In genomic region chr10:29951441-29951931, GRCh38 we compare ENCODE assay signal across 19 cellular contexts.
A peak's percentile ranks its signal among the peaks of the same experiment; 100 is the strongest.
DNase-seq lines count a peak whose midpoint lies in the region; ATAC-seq and TF ChIP-seq lines count a peak whose summit lies in the region.
"Had no signal": no experiment of that assay in that cellular context is flagged by ENCODE, and none has a peak within 500 bp of the region (broad histone marks: within the 10 kb centered on the region; RNA-seq: fewer than 3 reads in every experiment).

No MANE protein-coding gene starts in this region.

- no peak overlapping the region for H3K4me2 ChIP-seq in GM23248 (ENCODE audit: unreplicated experiment)

- TF ChIP-seq CTCF in osteocyte (IDR thresholded peaks at IDR 0.05) (no peak), Calu3 (IDR thresholded peaks at IDR 0.05; ENCODE audit: unreplicated experiment) (no peak)

- no peaks in the 10 kb centered on the region for H3K36me3 Mint-ChIP-seq in osteocyte (ENCODE audit: unreplicated experiment)
- H3K36me3 Mint-ChIP-seq in Calu3 (ENCODE audit: insufficient read depth, unreplicated experiment): peaks cover 8% of the 10 kb centered on the region
- H3K36me3 Mint-ChIP-seq: activated naive CD4-positive, alpha-beta T cell treated with anti-CD3 and anti-CD28 coated beads, Interleukin-2, amount 50 U/mL, for 24 hours; natural killer cell treated with Interleukin-12 subunit alpha and Interleukin-12 subunit beta and Interleukin-15 and Interleukin-18, amount 100 ng/mL, for 72 hours had no signal

- H2AFZ ChIP-seq in GM23248: no peak overlapping the region

- H3K4me1 Mint-ChIP-seq in osteocyte (ENCODE audit: unreplicated experiment) (peaks cover 78% of the 10 kb centered on the region), Calu3 (ENCODE audit: low read depth, unreplicated experiment) (peaks cover 63% of the 10 kb centered on the region)
- H3K4me1 Mint-ChIP-seq: activated naive CD4-positive, alpha-beta T cell treated with anti-CD3 and anti-CD28 coated beads, Interleukin-2, amount 50 U/mL, for 24 hours had no signal

- H3K4me3 ChIP-seq in GM23248: no peak overlapping the region
- H3K4me3 ChIP-seq: sigmoid colon had no signal

- in situ Hi-C loops in GM23248 (cut with MboI): no loop called here

- H3K9ac ChIP-seq in GM23248: no peak overlapping the region

- no peaks in the 10 kb centered on the region for H3K9me2 ChIP-seq in GM23248 (ENCODE audit: insufficient read depth)

- no peaks in the 10 kb centered on the region for H3K9me3 ChIP-seq in GM23248 (ENCODE audit: low read depth)
- H3K9me3 ChIP-seq: sigmoid colon had no signal

- peak; percentile 54 for ATAC-seq in esophagus mucosa
- ATAC-seq: left ventricle myocardium superior, Right ventricle myocardium inferior had no signal

- 80 to 82% methylated on average over 11 of the region's 11 CpGs for WGBS in GM23248 (ENCODE audit: low coverage in 1 of 2, low lambda C conversion rate in 2 of 2, missing lambda C conversion rate in 2 of 2), 2 experiments

- H3K27me3 Mint-ChIP-seq in osteocyte (ENCODE audit: unreplicated experiment): no peaks in the 10 kb centered on the region
- H3K27me3 Mint-ChIP-seq in Calu3 (ENCODE audit: unreplicated experiment): no peaks in the 10 kb centered on the region
- H3K27me3 Mint-ChIP-seq: activated naive CD4-positive, alpha-beta T cell treated with anti-CD3 and anti-CD28 coated beads, Interleukin-2, amount 50 U/mL, for 24 hours; natural killer cell treated with Interleukin-12 subunit alpha and Interleukin-12 subunit beta and Interleukin-15 and Interleukin-18, amount 100 ng/mL, for 72 hours had no signal

- no peaks in the 10 kb centered on the region for H4K20me1 ChIP-seq in GM23248 (ENCODE audit: insufficient read depth)

- H3K79me2 ChIP-seq in GM23248 (ENCODE audit: insufficient read depth): no peaks in the 10 kb centered on the region

- peaks cover 16% of the 10 kb centered on the region for H3F3A ChIP-seq in GM23248 (ENCODE audit: insufficient read depth)

- H3K36me3 ChIP-seq in GM23248 (ENCODE audit: low read depth): no peaks in the 10 kb centered on the region
- H3K36me3 ChIP-seq: sigmoid colon had no signal

- intact Hi-C loops in Calu3 (cut with micrococcal nuclease; ENCODE audit: unreplicated experiment): loop anchor here (10.0 kb wide), 1 partner anchor 217 kb away; no protein-coding TSS in a partner anchor

- H3K27me3 ChIP-seq in GM23248 (replicated peaks; ENCODE audit: insufficient read depth): no peaks in the 10 kb centered on the region
- H3K27me3 ChIP-seq: sigmoid colon had no signal

- H3K9me3 Mint-ChIP-seq in osteocyte (ENCODE audit: unreplicated experiment) (peaks cover under 1% of the 10 kb centered on the region), Calu3 (ENCODE audit: low read depth, unreplicated experiment) (no peaks in the 10 kb centered on the region)
- H3K9me3 Mint-ChIP-seq: activated naive CD4-positive, alpha-beta T cell treated with anti-CD3 and anti-CD28 coated beads, Interleukin-2, amount 50 U/mL, for 24 hours; natural killer cell treated with Interleukin-12 subunit alpha and Interleukin-12 subunit beta and Interleukin-15 and Interleukin-18, amount 100 ng/mL, for 72 hours; T-helper 2 cell treated with Interferon-gamma antibody and Interleukin-4, amounts not matched to agents 5 μg/mL and 100 μg/mL, for 36 hours had no signal

- H3K4me3 Mint-ChIP-seq in osteocyte (ENCODE audit: unreplicated experiment) (no peak overlapping the region), Calu3 (ENCODE audit: low read depth, unreplicated experiment) (no peak overlapping the region)
- H3K4me3 Mint-ChIP-seq: activated naive CD4-positive, alpha-beta T cell treated with anti-CD3 and anti-CD28 coated beads, Interleukin-2, amount 50 U/mL, for 24 hours; natural killer cell treated with Interleukin-12 subunit alpha and Interleukin-12 subunit beta and Interleukin-15 and Interleukin-18, amount 100 ng/mL, for 72 hours; T-helper 2 cell treated with Interferon-gamma antibody and Interleukin-4, amounts not matched to agents 5 μg/mL and 100 μg/mL, for 36 hours had no signal

- DNase-seq in HCEC 1CT (peak; percentile 69), amniotic epithelial cell (ENCODE audit: low read depth) (peak; percentile 88), osteocyte (ENCODE audit: extremely low spot score, unreplicated experiment) (no peak), NCI-H226 (no peak), Calu3 (no peak), GM23248 (no peak), superior temporal gyrus (ENCODE audit: extremely low spot score) (no peak)
- DNase-seq: activated CD4-positive, alpha-beta T cell treated with anti-CD3 and anti-CD28 coated beads for 4 hours; activated T-cell treated with anti-CD3 and anti-CD28 coated beads for 4 hours; left ventricle myocardium superior; NCI-H1930; NCI-H774; sigmoid colon; stimulated activated CD4-positive, alpha-beta T cell treated with anti-CD3 and anti-CD28 coated beads, Interleukin-4, amount 100 ng/mL, for 24 hours had no signal

- peaks cover 33% of the 10 kb centered on the region for H3K4me1 ChIP-seq in GM23248 (ENCODE audit: insufficient read depth)

- H3K27ac ChIP-seq in GM23248: no peak overlapping the region

- no TSS peak for BruUV-seq in Calu3 (replicated peaks; lab: Mats Ljungman, UMichigan)

- H3K27ac Mint-ChIP-seq in osteocyte (ENCODE audit: unreplicated experiment) (peak overlapping the region; percentile 42), Calu3 (ENCODE audit: unreplicated experiment) (no peak overlapping the region)
- H3K27ac Mint-ChIP-seq: activated naive CD4-positive, alpha-beta T cell treated with anti-CD3 and anti-CD28 coated beads, Interleukin-2, amount 50 U/mL, for 24 hours; natural killer cell treated with Interleukin-12 subunit alpha and Interleukin-12 subunit beta and Interleukin-15 and Interleukin-18, amount 100 ng/mL, for 72 hours; T-helper 2 cell treated with Interferon-gamma antibody and Interleukin-4, amounts not matched to agents 5 μg/mL and 100 μg/mL, for 36 hours had no signal

- CTCF ChIA-PET in Calu3 (lab: Charles Lee): interaction anchor here (0.8 kb wide), 1 partner anchor 194 kb away, joined by 3 read pairs; no protein-coding TSS in a partner anchor

Comparison
In these comparisons a context has a peak if more than half of its experiments do, and no peak if none do; other contexts are left out.
1. DNase-seq: peak in HCEC 1CT (single experiment) and amniotic epithelial cell (single experiment); none in osteocyte (single experiment), NCI-H226 (single experiment), Calu3 (single experiment), GM23248 (single experiment) and superior temporal gyrus (single experiment).